In the genomic region with DNA sequence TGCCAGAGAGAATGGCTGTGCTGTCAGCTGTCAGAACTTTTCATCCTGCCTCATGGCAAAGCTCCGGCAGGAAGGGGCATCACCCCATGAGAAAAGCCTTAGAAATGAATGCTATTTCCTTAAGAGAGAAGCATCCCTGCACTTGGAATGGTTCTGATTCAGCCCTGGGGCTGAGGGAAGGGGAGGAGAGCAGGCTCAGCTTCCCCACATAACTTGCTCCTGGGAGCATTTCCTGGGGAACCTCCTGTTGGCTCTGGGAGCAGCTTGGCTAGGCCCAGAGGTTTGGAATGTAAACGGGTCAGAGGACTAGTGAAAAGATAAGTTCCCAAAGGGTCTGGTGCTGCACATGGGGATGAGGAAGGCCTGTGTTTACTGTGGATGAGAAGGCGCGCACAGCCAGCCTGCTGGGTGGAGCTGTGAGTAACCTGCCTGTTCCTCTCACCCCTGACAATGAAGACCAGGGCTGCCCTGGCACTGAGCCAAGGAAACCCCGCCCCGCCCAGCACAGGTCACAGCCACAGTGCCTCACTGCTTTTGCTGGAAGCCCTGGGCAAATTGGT, we compare ENCODE assay signal across 8 cellular contexts. TPM values are rescaled to one million over a fixed set of nuclear protein-coding genes. Genes with fewer than 3 reads are reported as not detected.
DNase-seq lines count a peak whose midpoint lies in the region; ATAC-seq and TF ChIP-seq lines count a peak whose summit lies in the region.

No MANE protein-coding gene starts in this region.

- H3K27me3 ChIP-seq in cardiac muscle cell = no peaks in the 10 kb centered on the region

- no peak for DNase-seq in activated CD4-positive, CD25-positive, alpha-beta regulatory T cell treated with anti-CD3 and anti-CD28 coated beads, Interleukin-2, amount 50 U/mL, for 72 hours
- DNase-seq in NOMO-1 treated with dmso at 0.1 percent for 144 hours (lab: John Stamatoyannopoulos, UW; ENCODE audit: unreplicated experiment) = peak; percentile 20
- peak; percentile 5 for DNase-seq in activated gamma-delta T cell treated with anti-CD3 and anti-CD28 coated beads, Interleukin-2, amount 50 U/mL, for 16 hours (ENCODE audit: low read depth)
- DNase-seq in cardiac muscle cell (ENCODE audit: low read depth in 1 of 2, low spot score in 1 of 2) = peak; percentile 23 to 95
- peak; percentile 13 to 43 for DNase-seq in stimulated activated CD4-positive, alpha-beta T cell treated with anti-CD3 and anti-CD28 coated beads, Interleukin-12 subunit alpha, Interleukin-12 subunit beta, amount 100 ng/mL, for 24 hours (ENCODE audit: low read depth in 2 of 2)

- peaks cover 11% of the 10 kb centered on the region for H3K4me1 ChIP-seq in cardiac muscle cell (ENCODE audit: low read depth)

- no peak overlapping the region for H3K27ac ChIP-seq in cardiac muscle cell

- peak; percentile 24 to 41 for ATAC-seq in activated CD4-positive, CD25-positive, alpha-beta regulatory T cell treated with anti-CD3 and anti-CD28 coated beads, Interleukin-2, amount 50 U/mL, for 24 hours
- ATAC-seq in GM19035 (IDR thresholded peaks at IDR 0.05; ENCODE audit: unreplicated experiment) (no peak), HG03097 (IDR thresholded peaks at IDR 0.05; ENCODE audit: low FRiP score, unreplicated experiment) (no peak)

- TF ChIP-seq CTCF in cardiac muscle cell (IDR thresholded peaks at IDR 0.05; ENCODE audit: low read depth, low read length) = no peak

- H3K36me3 ChIP-seq in cardiac muscle cell = no peaks in the 10 kb centered on the region

- H3K4me3 ChIP-seq in cardiac muscle cell = no peak overlapping the region

- H3K9me3 ChIP-seq in cardiac muscle cell (ENCODE audit: low read depth) = no peaks in the 10 kb centered on the region

RNA-seq across cellular contexts. Expression of gene PRELP, which starts 5.0 kb away (rescaled TPM):
- 0.25 TPM in 1 of 2 replicates, not detected in the other for total RNA-seq in cardiac muscle cell
- 0.26 TPM in 1 of 2 replicates, not detected in the other for polyA plus RNA-seq in cardiac muscle cell

RNA-seq across cellular contexts. Expression of gene OPTC, which starts 13.3 kb away (rescaled TPM):
- not detected in 2 replicates for total RNA-seq in cardiac muscle cell
- polyA plus RNA-seq in cardiac muscle cell = not detected in 2 replicates

Comparison
In these comparisons a context has a peak if more than half of its experiments do, and no peak if none do; other contexts are left out.
1. ATAC-seq: peak in activated CD4-positive, CD25-positive, alpha-beta regulatory T cell treated with anti-CD3 and anti-CD28 coated beads, Interleukin-2, amount 50 U/mL, for 24 hours (2 of 2); none in GM19035 (single experiment) and HG03097 (single experiment).